ENCODE assay signal across 10 cellular contexts in genomic region chr20:21511850-21512633, GRCh38. TPM values are rescaled to one million over a fixed set of nuclear protein-coding genes. Genes with fewer than 3 reads are reported as not detected.
A peak's percentile ranks its signal among the peaks of the same experiment; 100 is the strongest.
DNase-seq lines count a peak whose midpoint lies in the region; ATAC-seq, FAIRE-seq and TF ChIP-seq lines count a peak whose summit lies in the region.
"Had no signal": no experiment of that assay in that cellular context is flagged by ENCODE, and none has a peak within 500 bp of the region (broad histone marks: within the 10 kb centered on the region; RNA-seq: fewer than 3 reads in every experiment).

No MANE protein-coding gene starts in this region.

- H3K4me1 Mint-ChIP-seq in activated CD8-positive, alpha-beta T cell treated with anti-CD3 and anti-CD28 coated beads for 36 hours (ENCODE audit: low read depth) = peaks cover 28% of the 10 kb centered on the region

- POLR2A ChIA-PET in activated CD8-positive, alpha-beta T cell treated with anti-CD3 and anti-CD28 coated beads for 36 hours (lab: Charles Lee) = no interaction called here

- H3K9ac ChIP-seq in skeletal muscle satellite cell (ENCODE audit: low read depth, low read length) = no peak overlapping the region

- no peak for TF ChIP-seq CTCF in GM20000 (IDR thresholded peaks at IDR 0.05; ENCODE audit: extremely low read depth, missing control alignments)
- no peak for TF ChIP-seq CTCF in activated CD8-positive, alpha-beta T cell treated with anti-CD3 and anti-CD28 coated beads for 36 hours (IDR thresholded peaks at IDR 0.05)
- no peak for TF ChIP-seq CTCF in brain microvascular endothelial cell (IDR thresholded peaks at IDR 0.05; ENCODE audit: low read depth, low read length, missing control alignments)

- H3K27me3 ChIP-seq in skeletal muscle satellite cell (ENCODE audit: control insufficient read depth, insufficient read depth, low read length) (peaks cover 89% of the 10 kb centered on the region), brain microvascular endothelial cell (replicated peaks) (peaks cover 85% of the 10 kb centered on the region)

- DNase-seq in GM20000 (ENCODE audit: low spot score) (peak; percentile 57), globus pallidus (ENCODE audit: low spot score) (peak; percentile 57), RCC 7860 (ENCODE audit: low spot score) (no peak), SKM-1 treated with dmso at 0.1 percent for 144 hours (lab: John Stamatoyannopoulos, UW; ENCODE audit: unreplicated experiment) (no peak), germinal center (ENCODE audit: low spot score) (no peak), brain microvascular endothelial cell (no peak)
- no peak for DNase-seq in activated CD8-positive, alpha-beta T cell treated with anti-CD3 and anti-CD28 coated beads for 36 hours
- DNase-seq: upper lobe of right lung had no signal

- FAIRE-seq in RCC 7860 (lab: Jason Lieb, UNC) = no peak

- peak overlapping the region; percentile 72 for H3K4me2 ChIP-seq in skeletal muscle satellite cell (ENCODE audit: low read length)

- H3K9me3 ChIP-seq in skeletal muscle satellite cell (replicated peaks; ENCODE audit: low read length) = no peaks in the 10 kb centered on the region
- H3K9me3 ChIP-seq: upper lobe of right lung had no signal

- intact Hi-C loops in activated CD8-positive, alpha-beta T cell treated with anti-CD3 and anti-CD28 coated beads for 36 hours (cut with micrococcal nuclease) = loop anchor here (10.0 kb wide), 2 partner anchors 407 to 1073 kb away; partner anchors contain the start of genes FOXA2 and LINC00237

- peak overlapping the region; percentile 43 for H3K4me3 Mint-ChIP-seq in activated CD8-positive, alpha-beta T cell treated with anti-CD3 and anti-CD28 coated beads for 36 hours

- CTCF ChIA-PET in activated CD8-positive, alpha-beta T cell treated with anti-CD3 and anti-CD28 coated beads for 36 hours (lab: Charles Lee) = interaction anchor here (1.3 kb wide), 1 partner anchor 276 kb away, joined by 5 read pairs; no protein-coding TSS in a partner anchor

- H3K27ac Mint-ChIP-seq in activated CD8-positive, alpha-beta T cell treated with anti-CD3 and anti-CD28 coated beads for 36 hours = no peak overlapping the region

- H3K9me3 Mint-ChIP-seq in activated CD8-positive, alpha-beta T cell treated with anti-CD3 and anti-CD28 coated beads for 36 hours = no peaks in the 10 kb centered on the region

- no peak overlapping the region for H3K27ac ChIP-seq in brain microvascular endothelial cell
- H3K27ac ChIP-seq: upper lobe of right lung had no signal

- in situ Hi-C loops in brain microvascular endothelial cell (cut with HindIII; ENCODE audit: low pct_ligation_motif_present, low sequenced_read_pairs) = no loop called here

- H3K4me1 ChIP-seq in skeletal muscle satellite cell (ENCODE audit: control insufficient read depth, insufficient read depth, low read length) = peaks cover 29% of the 10 kb centered on the region

- peak; percentile 10 for ATAC-seq in activated CD8-positive, alpha-beta T cell treated with anti-CD3 and anti-CD28 coated beads for 36 hours
- ATAC-seq: upper lobe of right lung had no signal

- H3K4me3 ChIP-seq in skeletal muscle satellite cell (ENCODE audit: low read length) (peak overlapping the region; percentile 35), brain microvascular endothelial cell (ENCODE audit: low read depth, low read length) (no peak overlapping the region)
- H3K4me3 ChIP-seq: upper lobe of right lung had no signal

- H3K36me3 ChIP-seq in skeletal muscle satellite cell (ENCODE audit: insufficient read depth, low read length) (no peaks in the 10 kb centered on the region), brain microvascular endothelial cell (replicated peaks) (no peaks in the 10 kb centered on the region)
- H3K36me3 ChIP-seq: upper lobe of right lung had no signal

- peaks cover 71% of the 10 kb centered on the region for H3K27me3 Mint-ChIP-seq in activated CD8-positive, alpha-beta T cell treated with anti-CD3 and anti-CD28 coated beads for 36 hours

- H3K36me3 Mint-ChIP-seq in activated CD8-positive, alpha-beta T cell treated with anti-CD3 and anti-CD28 coated beads for 36 hours (ENCODE audit: low read depth) = no peaks in the 10 kb centered on the region

RNA-seq across cellular contexts. Expression of gene NKX2-2, which starts 1.8 kb away (rescaled TPM):
- not detected for total RNA-seq in activated CD8-positive, alpha-beta T cell treated with anti-CD3 and anti-CD28 coated beads for 36 hours
- total RNA-seq in skeletal muscle satellite cell (2012; rRNA removed) = 0.22 and 0.51 TPM in 2 replicates
- total RNA-seq: renal cortical epithelial cell, upper lobe of right lung had no signal

Comparison
In these comparisons a context has a peak if more than half of its experiments do, and no peak if none do; other contexts are left out.
1. DNase-seq: peak in GM20000 (single experiment) and globus pallidus (single experiment); none in activated CD8-positive, alpha-beta T cell treated with anti-CD3 and anti-CD28 coated beads for 36 hours (single experiment), RCC 7860 (single experiment), SKM-1 treated with dmso at 0.1 percent for 144 hours (single experiment), germinal center (single experiment) and brain microvascular endothelial cell (single experiment).